ENCODE assay signal across 7 cellular contexts in genomic region chr15:101152914-101153313, GRCh38.
DNase-seq lines count a peak whose midpoint lies in the region; ATAC-seq and TF ChIP-seq lines count a peak whose summit lies in the region.

No MANE protein-coding gene starts in this region.

- H3K27ac ChIP-seq in neural progenitor cell (no peak overlapping the region), prostate gland (no peak overlapping the region)

- H3K9me3 Mint-ChIP-seq in neural progenitor cell: peaks cover 2% of the 10 kb centered on the region
- no peaks in the 10 kb centered on the region for H3K9me3 Mint-ChIP-seq in immature natural killer cell

- H3K36me3 Mint-ChIP-seq in neural progenitor cell (peaks cover 3% of the 10 kb centered on the region), immature natural killer cell (no peaks in the 10 kb centered on the region)

- no peaks in the 10 kb centered on the region for H4K20me1 ChIP-seq in neural progenitor cell (ENCODE audit: low read depth)

- TF ChIP-seq POLR2A in prostate gland (IDR thresholded peaks at IDR 0.05): no peak

- no peak for DNase-seq in GM06990 (ENCODE audit: extremely low read depth, insufficient read length)
- DNase-seq in astrocyte of the spinal cord (ENCODE audit: low read depth, low spot score): no peak
- peak; percentile 48 for DNase-seq in neural progenitor cell (ENCODE audit: low spot score)
- no peak for DNase-seq in SW 1271 (lab: John Stamatoyannopoulos, UW)
- no peak for DNase-seq in immature natural killer cell
- DNase-seq in prostate gland (ENCODE audit: low spot score): no peak

- H3K4me1 ChIP-seq in neural progenitor cell (no peaks in the 10 kb centered on the region), prostate gland (replicated peaks) (no peaks in the 10 kb centered on the region)

- H3K4me3 ChIP-seq in GM06990 (replicated peaks; ENCODE audit: low read depth, low read length): no peak overlapping the region
- H3K4me3 ChIP-seq in astrocyte of the spinal cord (ENCODE audit: low read depth, low read length): no peak overlapping the region
- no peak overlapping the region for H3K4me3 ChIP-seq in neural progenitor cell
- H3K4me3 ChIP-seq in prostate gland: no peak overlapping the region

- H3K79me2 ChIP-seq in neural progenitor cell (ENCODE audit: low read depth): no peaks in the 10 kb centered on the region

- 96% methylated on average over 10 of the region's 10 CpGs for WGBS in prostate gland

- H3K4me3 Mint-ChIP-seq in neural progenitor cell (no peak overlapping the region), immature natural killer cell (no peak overlapping the region)

- H3K27me3 ChIP-seq in GM06990 (replicated peaks; ENCODE audit: control insufficient read depth, insufficient read depth, low read length) (no peaks in the 10 kb centered on the region), neural progenitor cell (no peaks in the 10 kb centered on the region), prostate gland (replicated peaks; ENCODE audit: insufficient read depth) (no peaks in the 10 kb centered on the region)

- H2AFZ ChIP-seq in neural progenitor cell (replicated peaks): no peak overlapping the region

- H3K36me3 ChIP-seq in GM06990 (ENCODE audit: control insufficient read depth, insufficient read depth, low read length) (no peaks in the 10 kb centered on the region), neural progenitor cell (no peaks in the 10 kb centered on the region), prostate gland (no peaks in the 10 kb centered on the region)

- in situ Hi-C loops in astrocyte of the spinal cord (cut with HindIII; ENCODE audit: low sequenced_read_pairs): no loop called here

- H3K27me3 Mint-ChIP-seq in neural progenitor cell (ENCODE audit: insufficient read depth, low read depth) (no peaks in the 10 kb centered on the region), immature natural killer cell (ENCODE audit: low read depth in 3 of 3) (peaks cover 2 to 5% (median 4%) of the 10 kb centered on the region in 3 donors)

- intact Hi-C loops in prostate gland (cut with DNase I): no loop called here

- no peak overlapping the region for H3K4me2 ChIP-seq in neural progenitor cell

- peaks cover 9% of the 10 kb centered on the region for H3K4me1 Mint-ChIP-seq in neural progenitor cell
- H3K4me1 Mint-ChIP-seq in immature natural killer cell: peaks cover 20 to 21% of the 10 kb centered on the region in 2 donors

- no peak overlapping the region for H3K9ac ChIP-seq in neural progenitor cell

- H3F3A ChIP-seq in neural progenitor cell (ENCODE audit: low read depth): no peaks in the 10 kb centered on the region

- H3K27ac Mint-ChIP-seq in neural progenitor cell (no peak overlapping the region), immature natural killer cell (no peak overlapping the region)

- H3K9me3 ChIP-seq in neural progenitor cell (ENCODE audit: low read depth) (no peaks in the 10 kb centered on the region), prostate gland (no peaks in the 10 kb centered on the region)

- peak; percentile 43 for ATAC-seq in HG02885 (IDR thresholded peaks at IDR 0.05; ENCODE audit: poor library complexity, unreplicated experiment)

- TF ChIP-seq CTCF in GM06990 (IDR thresholded peaks at IDR 0.05; ENCODE audit: insufficient read depth, low read length, poor library complexity, severe bottlenecking) (peak; percentile 64), astrocyte of the spinal cord (IDR thresholded peaks at IDR 0.05; ENCODE audit: low read depth, low read length) (peak; percentile 40), neural progenitor cell (IDR thresholded peaks at IDR 0.05) (peak; percentile 54), prostate gland (IDR thresholded peaks at IDR 0.05) (peak in 1 of 4 experiments; percentile 8)
